1 cellular context compared by ENCODE assay signal in the genomic region with DNA sequence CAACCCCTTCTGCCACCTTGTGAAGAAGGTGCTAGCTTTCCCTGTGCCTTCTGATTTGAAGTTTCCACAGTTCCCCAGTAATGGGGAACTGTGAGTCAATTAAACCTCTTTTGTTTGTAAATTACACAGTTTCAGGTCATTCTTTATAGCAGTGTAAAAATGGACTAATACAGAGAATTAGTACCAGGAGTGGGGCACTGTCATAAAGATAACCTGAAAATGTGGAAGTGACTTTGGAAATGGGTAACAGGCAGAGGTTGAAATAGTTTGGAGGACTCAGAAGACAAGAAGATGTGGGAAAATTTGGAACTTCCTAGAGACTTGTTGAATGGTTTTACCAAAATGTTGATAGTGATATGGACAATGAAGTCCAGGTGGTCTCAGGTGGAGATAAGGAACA.
TF ChIP-seq lines count a peak whose summit lies in the region.

No MANE protein-coding gene starts in this region.

TF ChIP-seq in K562, 482 proteins besides CTCF, POLR2A, EP300 and RAD21 (continued from another document):
- TF ChIP-seq, protein P1, sequence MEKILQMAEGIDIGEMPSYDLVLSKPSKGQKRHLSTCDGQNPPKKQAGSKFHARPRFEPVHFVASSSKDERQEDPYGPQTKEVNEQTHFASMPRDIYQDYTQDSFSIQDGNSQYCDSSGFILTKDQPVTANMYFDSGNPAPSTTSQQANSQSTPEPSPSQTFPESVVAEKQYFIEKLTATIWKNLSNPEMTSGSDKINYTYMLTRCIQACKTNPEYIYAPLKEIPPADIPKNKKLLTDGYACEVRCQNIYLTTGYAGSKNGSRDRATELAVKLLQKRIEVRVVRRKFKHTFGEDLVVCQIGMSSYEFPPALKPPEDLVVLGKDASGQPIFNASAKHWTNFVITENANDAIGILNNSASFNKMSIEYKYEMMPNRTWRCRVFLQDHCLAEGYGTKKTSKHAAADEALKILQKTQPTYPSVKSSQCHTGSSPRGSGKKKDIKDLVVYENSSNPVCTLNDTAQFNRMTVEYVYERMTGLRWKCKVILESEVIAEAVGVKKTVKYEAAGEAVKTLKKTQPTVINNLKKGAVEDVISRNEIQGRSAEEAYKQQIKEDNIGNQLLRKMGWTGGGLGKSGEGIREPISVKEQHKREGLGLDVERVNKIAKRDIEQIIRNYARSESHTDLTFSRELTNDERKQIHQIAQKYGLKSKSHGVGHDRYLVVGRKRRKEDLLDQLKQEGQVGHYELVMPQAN (IDR thresholded peaks at IDR 0.05; ENCODE audit: borderline replicate concordance), result no peak
- TF ChIP-seq, protein P2, sequence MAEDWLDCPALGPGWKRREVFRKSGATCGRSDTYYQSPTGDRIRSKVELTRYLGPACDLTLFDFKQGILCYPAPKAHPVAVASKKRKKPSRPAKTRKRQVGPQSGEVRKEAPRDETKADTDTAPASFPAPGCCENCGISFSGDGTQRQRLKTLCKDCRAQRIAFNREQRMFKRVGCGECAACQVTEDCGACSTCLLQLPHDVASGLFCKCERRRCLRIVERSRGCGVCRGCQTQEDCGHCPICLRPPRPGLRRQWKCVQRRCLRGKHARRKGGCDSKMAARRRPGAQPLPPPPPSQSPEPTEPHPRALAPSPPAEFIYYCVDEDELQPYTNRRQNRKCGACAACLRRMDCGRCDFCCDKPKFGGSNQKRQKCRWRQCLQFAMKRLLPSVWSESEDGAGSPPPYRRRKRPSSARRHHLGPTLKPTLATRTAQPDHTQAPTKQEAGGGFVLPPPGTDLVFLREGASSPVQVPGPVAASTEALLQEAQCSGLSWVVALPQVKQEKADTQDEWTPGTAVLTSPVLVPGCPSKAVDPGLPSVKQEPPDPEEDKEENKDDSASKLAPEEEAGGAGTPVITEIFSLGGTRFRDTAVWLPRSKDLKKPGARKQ (CRISPR knock-in tag; IDR thresholded peaks at IDR 0.05), result no peak
- no peak for TF ChIP-seq SP2 (IDR thresholded peaks at IDR 0.05; ENCODE audit: extremely low read depth, low read depth, low read length, poor library complexity, severe bottlenecking)
- TF ChIP-seq, protein P3, sequence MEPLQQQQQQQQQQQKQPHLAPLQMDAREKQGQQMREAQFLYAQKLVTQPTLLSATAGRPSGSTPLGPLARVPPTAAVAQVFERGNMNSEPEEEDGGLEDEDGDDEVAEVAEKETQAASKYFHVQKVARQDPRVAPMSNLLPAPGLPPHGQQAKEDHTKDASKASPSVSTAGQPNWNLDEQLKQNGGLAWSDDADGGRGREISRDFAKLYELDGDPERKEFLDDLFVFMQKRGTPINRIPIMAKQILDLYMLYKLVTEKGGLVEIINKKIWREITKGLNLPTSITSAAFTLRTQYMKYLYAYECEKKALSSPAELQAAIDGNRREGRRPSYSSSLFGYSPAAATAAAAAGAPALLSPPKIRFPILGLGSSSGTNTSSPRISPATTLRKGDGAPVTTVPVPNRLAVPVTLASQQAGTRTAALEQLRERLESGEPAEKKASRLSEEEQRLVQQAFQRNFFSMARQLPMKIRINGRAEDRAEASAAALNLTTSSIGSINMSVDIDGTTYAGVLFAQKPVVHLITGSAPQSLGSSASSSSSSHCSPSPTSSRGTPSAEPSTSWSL (CRISPR knock-in tag; IDR thresholded peaks at IDR 0.05; ENCODE audit: borderline replicate concordance), result no peak
